Comparison of ENCODE assay signal across 1 cellular context in genomic region chr21:42923553-42924432, GRCh38.
TF ChIP-seq lines count a peak whose summit lies in the region.

No MANE protein-coding gene starts in this region.

TF ChIP-seq in K562, 482 proteins besides CTCF, POLR2A, EP300 and RAD21 (continued from another document and continues in another):
- TF ChIP-seq, protein P1, sequence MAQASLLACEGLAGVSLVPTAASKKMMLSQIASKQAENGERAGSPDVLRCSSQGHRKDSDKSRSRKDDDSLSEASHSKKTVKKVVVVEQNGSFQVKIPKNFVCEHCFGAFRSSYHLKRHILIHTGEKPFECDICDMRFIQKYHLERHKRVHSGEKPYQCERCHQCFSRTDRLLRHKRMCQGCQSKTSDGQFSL (CRISPR knock-in tag; IDR thresholded peaks at IDR 0.05) = 0 out of 2 replicates have a peak, but pooled peaks have one; percentile 18
- TF ChIP-seq, protein P1 (tag; IDR thresholded peaks at IDR 0.05) = no peak
- TF ChIP-seq HBP1 (CRISPR knock-in tag; IDR thresholded peaks at IDR 0.05) (peak; percentile 95), MLLT1 (IDR thresholded peaks at IDR 0.05) (peak; percentile 92 to 96), ZNF239 (CRISPR knock-in tag; IDR thresholded peaks at IDR 0.05) (no peak; the same call in 1 of the 2 replicates), SIX5 (IDR thresholded peaks at IDR 0.05; ENCODE audit: borderline replicate concordance in 1 of 2, insufficient read depth in 1 of 2, low read depth in 1 of 2, low read length in 2 of 2) (0 out of 4 replicates have a peak, but pooled peaks of 1 of the 2 experiments have one; percentile 13), ZZZ3 (IDR thresholded peaks at IDR 0.05) (peak; percentile 90), SMAD4 (CRISPR knock-in tag; conservative IDR thresholded peaks at IDR 0.05) (peak; percentile 65), NR2C2 (CRISPR knock-in tag; IDR thresholded peaks at IDR 0.05) (no peak), NR2C2 (tag; IDR thresholded peaks at IDR 0.05) (peak; percentile 73), RBFOX2 (IDR thresholded peaks at IDR 0.05; ENCODE audit: low read depth, low read length) (peak; percentile 33; the same call in 1 of the 2 replicates), ELF2 (CRISPR knock-in tag; IDR thresholded peaks at IDR 0.05) (peak; percentile 87), KDM4B (IDR thresholded peaks at IDR 0.05; ENCODE audit: borderline replicate concordance in 2 of 2, low read depth in 1 of 2) (peak in 1 of 2 experiments; percentile 42; a peak in 1 of 4 replicates), CSDE1 (IDR thresholded peaks at IDR 0.05) (0 out of 4 replicates have a peak, but pooled peaks of 1 of the 2 experiments have one; percentile 57), CBFA2T3 (IDR thresholded peaks at IDR 0.05) (peak; percentile 74), TAF1 (IDR thresholded peaks at IDR 0.05; ENCODE audit: control insufficient read depth, extremely low read depth, insufficient read depth, low read length, severe bottlenecking) (peak; percentile 49), CEBPG (CRISPR knock-in tag; IDR thresholded peaks at IDR 0.05) (no peak), CEBPG (tag; conservative IDR thresholded peaks at IDR 0.05 in 1 of 2, IDR thresholded peaks at IDR 0.05 in 1 of 2) (no peak), ZNF134 (CRISPR knock-in tag; conservative IDR thresholded peaks at IDR 0.05) (0 out of 2 replicates have a peak, but pooled peaks have one; percentile 48), TCF7 (IDR thresholded peaks at IDR 0.05; ENCODE audit: borderline replicate concordance) (peak; percentile 58; the same call in 1 of the 2 replicates), HDAC8 (tag; IDR thresholded peaks at IDR 0.05) (no peak), KDM2B (CRISPR knock-in tag; IDR thresholded peaks at IDR 0.05) (no peak), PTTG1 (tag; IDR thresholded peaks at IDR 0.05; ENCODE audit: low read depth) (no peak), HDAC2 (IDR thresholded peaks at IDR 0.05) (peak; percentile 89), RB1 (IDR thresholded peaks at IDR 0.05; ENCODE audit: low read depth) (peak; percentile 100), MTA3 (IDR thresholded peaks at IDR 0.05; ENCODE audit: borderline replicate concordance) (peak; percentile 62; the same call in 1 of the 2 replicates), CBX2 (IDR thresholded peaks at IDR 0.05; ENCODE audit: insufficient read depth, low read length, poor library complexity, severe bottlenecking) (no peak), EHMT2 (IDR thresholded peaks at IDR 0.05) (peak; percentile 91), HDAC1 (IDR thresholded peaks at IDR 0.05) (peak; percentile 89 to 93), TOE1 (IDR thresholded peaks at IDR 0.05; ENCODE audit: borderline replicate concordance) (peak; percentile 89), TOE1 (CRISPR knock-in tag; IDR thresholded peaks at IDR 0.05; ENCODE audit: borderline replicate concordance, low read depth) (no peak), NUFIP1 (IDR thresholded peaks at IDR 0.05; ENCODE audit: partially characterized antibody) (peak; percentile 50), NFIC (IDR thresholded peaks at IDR 0.05) (peak; percentile 92), KHSRP (IDR thresholded peaks at IDR 0.05) (peak; percentile 59; the same call in 1 of the 2 replicates), ETS1 (conservative IDR thresholded peaks at IDR 0.05; ENCODE audit: control insufficient read depth, low read depth, low read length) (peak; percentile 54; the same call in 1 of the 2 replicates), MTA1 (IDR thresholded peaks at IDR 0.05; ENCODE audit: borderline replicate concordance) (peak; percentile 91), THRAP3 (IDR thresholded peaks at IDR 0.05; ENCODE audit: borderline replicate concordance) (peak; percentile 93; the same call in 1 of the 2 replicates), PHF8 (IDR thresholded peaks at IDR 0.05; ENCODE audit: borderline replicate concordance, low read length) (peak; percentile 41; the same call in 1 of the 2 replicates), TAF7 (tag; IDR thresholded peaks at IDR 0.05) (peak; percentile 62; the same call in 1 of the 2 replicates), JUNB (CRISPR knock-in tag; conservative IDR thresholded peaks at IDR 0.05) (no peak), EGR1 (conservative IDR thresholded peaks at IDR 0.05) (peak; percentile 61), SMARCA4 (IDR thresholded peaks at IDR 0.05) (peak; percentile 90), ZC3H8 (IDR thresholded peaks at IDR 0.05) (peak; percentile 76; the same call in 1 of the 2 replicates), ZC3H11A (IDR thresholded peaks at IDR 0.05; ENCODE audit: low read depth, low read length) (no peak; the same call in 1 of the 2 replicates), SMARCE1 (IDR thresholded peaks at IDR 0.05) (peak; percentile 89), SMARCC2 (IDR thresholded peaks at IDR 0.05; ENCODE audit: low read depth) (peak; percentile 50; the same call in 1 of the 2 replicates), ZBTB7A (IDR thresholded peaks at IDR 0.05; ENCODE audit: borderline replicate concordance, control insufficient read depth, low read depth, low read length) (peak; percentile 87)
- TF ChIP-seq, protein P2, sequence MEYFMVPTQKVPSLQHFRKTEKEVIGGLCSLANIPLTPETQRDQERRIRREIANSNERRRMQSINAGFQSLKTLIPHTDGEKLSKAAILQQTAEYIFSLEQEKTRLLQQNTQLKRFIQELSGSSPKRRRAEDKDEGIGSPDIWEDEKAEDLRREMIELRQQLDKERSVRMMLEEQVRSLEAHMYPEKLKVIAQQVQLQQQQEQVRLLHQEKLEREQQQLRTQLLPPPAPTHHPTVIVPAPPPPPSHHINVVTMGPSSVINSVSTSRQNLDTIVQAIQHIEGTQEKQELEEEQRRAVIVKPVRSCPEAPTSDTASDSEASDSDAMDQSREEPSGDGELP (CRISPR knock-in tag; IDR thresholded peaks at IDR 0.05; ENCODE audit: borderline replicate concordance) = peak; percentile 65; the same call in 1 of the 2 replicates
- TF ChIP-seq, protein P3, sequence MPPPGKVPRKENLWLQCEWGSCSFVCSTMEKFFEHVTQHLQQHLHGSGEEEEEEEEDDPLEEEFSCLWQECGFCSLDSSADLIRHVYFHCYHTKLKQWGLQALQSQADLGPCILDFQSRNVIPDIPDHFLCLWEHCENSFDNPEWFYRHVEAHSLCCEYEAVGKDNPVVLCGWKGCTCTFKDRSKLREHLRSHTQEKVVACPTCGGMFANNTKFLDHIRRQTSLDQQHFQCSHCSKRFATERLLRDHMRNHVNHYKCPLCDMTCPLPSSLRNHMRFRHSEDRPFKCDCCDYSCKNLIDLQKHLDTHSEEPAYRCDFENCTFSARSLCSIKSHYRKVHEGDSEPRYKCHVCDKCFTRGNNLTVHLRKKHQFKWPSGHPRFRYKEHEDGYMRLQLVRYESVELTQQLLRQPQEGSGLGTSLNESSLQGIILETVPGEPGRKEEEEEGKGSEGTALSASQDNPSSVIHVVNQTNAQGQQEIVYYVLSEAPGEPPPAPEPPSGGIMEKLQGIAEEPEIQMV (tag; conservative IDR thresholded peaks at IDR 0.05; ENCODE audit: low read depth) = 0 out of 2 replicates have a peak, but pooled peaks have one; percentile 19
- TF ChIP-seq, protein P4, sequence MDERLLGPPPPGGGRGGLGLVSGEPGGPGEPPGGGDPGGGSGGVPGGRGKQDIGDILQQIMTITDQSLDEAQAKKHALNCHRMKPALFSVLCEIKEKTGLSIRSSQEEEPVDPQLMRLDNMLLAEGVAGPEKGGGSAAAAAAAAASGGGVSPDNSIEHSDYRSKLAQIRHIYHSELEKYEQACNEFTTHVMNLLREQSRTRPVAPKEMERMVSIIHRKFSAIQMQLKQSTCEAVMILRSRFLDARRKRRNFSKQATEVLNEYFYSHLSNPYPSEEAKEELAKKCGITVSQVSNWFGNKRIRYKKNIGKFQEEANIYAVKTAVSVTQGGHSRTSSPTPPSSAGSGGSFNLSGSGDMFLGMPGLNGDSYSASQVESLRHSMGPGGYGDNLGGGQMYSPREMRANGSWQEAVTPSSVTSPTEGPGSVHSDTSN (CRISPR knock-in tag; IDR thresholded peaks at IDR 0.05; ENCODE audit: low read depth) = no peak
- TF ChIP-seq, protein P4 (tag; conservative IDR thresholded peaks at IDR 0.05; ENCODE audit: low read depth) = 0 out of 2 replicates have a peak, but pooled peaks have one; percentile 14
- TF ChIP-seq, protein P5, sequence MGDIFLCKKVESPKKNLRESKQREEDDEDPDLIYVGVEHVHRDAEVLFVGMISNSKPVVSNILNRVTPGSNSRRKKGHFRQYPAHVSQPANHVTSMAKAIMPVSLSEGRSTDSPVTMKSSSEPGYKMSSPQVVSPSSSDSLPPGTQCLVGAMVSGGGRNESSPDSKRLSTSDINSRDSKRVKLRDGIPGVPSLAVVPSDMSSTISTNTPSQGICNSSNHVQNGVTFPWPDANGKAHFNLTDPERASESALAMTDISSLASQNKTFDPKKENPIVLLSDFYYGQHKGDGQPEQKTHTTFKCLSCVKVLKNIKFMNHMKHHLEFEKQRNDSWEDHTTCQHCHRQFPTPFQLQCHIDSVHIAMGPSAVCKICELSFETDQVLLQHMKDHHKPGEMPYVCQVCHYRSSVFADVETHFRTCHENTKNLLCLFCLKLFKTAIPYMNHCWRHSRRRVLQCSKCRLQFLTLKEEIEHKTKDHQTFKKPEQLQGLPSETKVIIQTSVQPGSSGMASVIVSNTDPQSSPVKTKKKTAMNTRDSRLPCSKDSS (IDR thresholded peaks at IDR 0.05; ENCODE audit: low read depth, partially characterized antibody) = peak; percentile 50
- TF ChIP-seq, protein P6, sequence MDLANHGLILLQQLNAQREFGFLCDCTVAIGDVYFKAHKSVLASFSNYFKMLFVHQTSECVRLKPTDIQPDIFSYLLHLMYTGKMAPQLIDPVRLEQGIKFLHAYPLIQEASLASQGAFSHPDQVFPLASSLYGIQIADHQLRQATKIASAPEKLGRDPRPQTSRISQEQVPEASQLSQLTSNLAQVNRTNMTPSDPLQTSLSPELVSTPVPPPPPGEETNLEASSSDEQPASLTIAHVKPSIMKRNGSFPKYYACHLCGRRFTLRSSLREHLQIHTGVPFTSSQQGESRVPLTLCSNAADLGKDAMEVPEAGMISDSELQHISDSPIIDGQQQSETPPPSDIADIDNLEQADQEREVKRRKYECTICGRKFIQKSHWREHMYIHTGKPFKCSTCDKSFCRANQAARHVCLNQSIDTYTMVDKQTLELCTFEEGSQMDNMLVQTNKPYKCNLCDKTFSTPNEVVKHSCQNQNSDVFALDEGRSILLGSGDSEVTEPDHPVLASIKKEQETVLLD (IDR thresholded peaks at IDR 0.05) = peak; percentile 88
- TF ChIP-seq, protein P7, sequence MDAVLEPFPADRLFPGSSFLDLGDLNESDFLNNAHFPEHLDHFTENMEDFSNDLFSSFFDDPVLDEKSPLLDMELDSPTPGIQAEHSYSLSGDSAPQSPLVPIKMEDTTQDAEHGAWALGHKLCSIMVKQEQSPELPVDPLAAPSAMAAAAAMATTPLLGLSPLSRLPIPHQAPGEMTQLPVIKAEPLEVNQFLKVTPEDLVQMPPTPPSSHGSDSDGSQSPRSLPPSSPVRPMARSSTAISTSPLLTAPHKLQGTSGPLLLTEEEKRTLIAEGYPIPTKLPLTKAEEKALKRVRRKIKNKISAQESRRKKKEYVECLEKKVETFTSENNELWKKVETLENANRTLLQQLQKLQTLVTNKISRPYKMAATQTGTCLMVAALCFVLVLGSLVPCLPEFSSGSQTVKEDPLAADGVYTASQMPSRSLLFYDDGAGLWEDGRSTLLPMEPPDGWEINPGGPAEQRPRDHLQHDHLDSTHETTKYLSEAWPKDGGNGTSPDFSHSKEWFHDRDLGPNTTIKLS (IDR thresholded peaks at IDR 0.05; ENCODE audit: borderline replicate concordance, low read depth) = no peak
- TF ChIP-seq, protein P8, sequence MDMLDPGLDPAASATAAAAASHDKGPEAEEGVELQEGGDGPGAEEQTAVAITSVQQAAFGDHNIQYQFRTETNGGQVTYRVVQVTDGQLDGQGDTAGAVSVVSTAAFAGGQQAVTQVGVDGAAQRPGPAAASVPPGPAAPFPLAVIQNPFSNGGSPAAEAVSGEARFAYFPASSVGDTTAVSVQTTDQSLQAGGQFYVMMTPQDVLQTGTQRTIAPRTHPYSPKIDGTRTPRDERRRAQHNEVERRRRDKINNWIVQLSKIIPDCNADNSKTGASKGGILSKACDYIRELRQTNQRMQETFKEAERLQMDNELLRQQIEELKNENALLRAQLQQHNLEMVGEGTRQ (CRISPR knock-in tag; IDR thresholded peaks at IDR 0.05) = no peak
